In genomic region chr4:160835789-160836188, GRCh38 we compare ENCODE assay signal across 16 cellular contexts.
DNase-seq lines count a peak whose midpoint lies in the region; ATAC-seq, FAIRE-seq and TF ChIP-seq lines count a peak whose summit lies in the region.
"Had no signal": no experiment of that assay in that cellular context is flagged by ENCODE, and none has a peak within 500 bp of the region (broad histone marks: within the 10 kb centered on the region; RNA-seq: fewer than 3 reads in every experiment).

No MANE protein-coding gene starts in this region.

- no peak for ATAC-seq in HG03175 (IDR thresholded peaks at IDR 0.05; ENCODE audit: unreplicated experiment)
- ATAC-seq: activated CD8-positive, alpha-beta memory T cell treated with anti-CD3 and anti-CD28 coated beads, Interleukin-2, amount 10 ng/mL, durations not matched to agents 7 days and 5 days had no signal

- H3K4me1 ChIP-seq in H1 (replicated peaks in 1 of 4; ENCODE audit: control insufficient read depth in 3 of 4, insufficient read depth in 4 of 4, low read length in 3 of 4), result no peaks in the 10 kb centered on the region
- peaks cover 2% of the 10 kb centered on the region for H3K4me1 ChIP-seq in mesenchymal stem cell (ENCODE audit: control insufficient read depth, insufficient read depth, low read depth, low read length)
- no peaks in the 10 kb centered on the region for H3K4me1 ChIP-seq in SK-N-SH (ENCODE audit: control insufficient read depth in 1 of 2, insufficient read depth in 2 of 2, low read depth in 1 of 2, low read length in 1 of 2)
- no peaks in the 10 kb centered on the region for H3K4me1 ChIP-seq in esophagus muscularis mucosa
- H3K4me1 ChIP-seq: parathyroid adenoma had no signal

- H3K79me2 ChIP-seq in H1 (ENCODE audit: control insufficient read depth in 1 of 2, insufficient read depth in 2 of 2, low read length in 2 of 2) (no peaks in the 10 kb centered on the region), SK-N-SH (ENCODE audit: insufficient read depth) (no peaks in the 10 kb centered on the region)
- H3K79me2 ChIP-seq: parathyroid adenoma had no signal

- no peak overlapping the region for H2BK20ac ChIP-seq in H1 (ENCODE audit: low read length)

- no peak overlapping the region for H3K56ac ChIP-seq in H1 (replicated peaks; ENCODE audit: insufficient read length, low read depth, low read length)

- H4K5ac ChIP-seq in H1 (ENCODE audit: insufficient read length, low read depth, low read length), result no peak overlapping the region

- H3K9me3 ChIP-seq in H1 (ENCODE audit: insufficient read depth in 2 of 2, low read depth in 1 of 2, low read length in 1 of 2) (no peaks in the 10 kb centered on the region), mesenchymal stem cell (ENCODE audit: control insufficient read depth, low read length) (no peaks in the 10 kb centered on the region), SK-N-SH (no peaks in the 10 kb centered on the region), esophagus muscularis mucosa (no peaks in the 10 kb centered on the region)

- no peak overlapping the region for H3K18ac ChIP-seq in H1 (ENCODE audit: extremely low read depth, low read length)
- H3K18ac ChIP-seq in mesenchymal stem cell (ENCODE audit: low read depth in 1 of 2, low read length in 2 of 2), result peak overlapping the region; percentile 24 to 54

- peak; percentile 92 for FAIRE-seq in H1 (lab: Jason Lieb, UNC)

- H2BK120ac ChIP-seq in H1 (replicated peaks; ENCODE audit: low read depth, low read length) (no peak overlapping the region), mesenchymal stem cell (ENCODE audit: low read depth, low read length) (no peak overlapping the region)

- H4K20me1 ChIP-seq in H1 (replicated peaks in 1 of 2; ENCODE audit: control insufficient read depth in 1 of 2, insufficient read depth in 2 of 2, low read length in 2 of 2), result no peaks in the 10 kb centered on the region
- H4K20me1 ChIP-seq in SK-N-SH (ENCODE audit: insufficient read depth), result no peaks in the 10 kb centered on the region

- WGBS in H1 (ENCODE audit: extremely low coverage in 1 of 2, insufficient coverage in 1 of 2, insufficient read length in 1 of 2, insufficient replicate concordance in 2 of 2, low coverage in 1 of 2, low lambda C conversion rate in 2 of 2, missing lambda C conversion rate in 1 of 2), 2 experiments, result 1% methylated on average over 3 of the region's 3 CpGs; no CpG with 5 or more reads in 1 of the 2 experiments
- 27% methylated on average over 3 of the region's 3 CpGs for WGBS in mesenchymal stem cell
- 45% methylated on average over 3 of the region's 3 CpGs for WGBS in SK-N-SH (ENCODE audit: low lambda C conversion rate)
- 54% methylated on average over 3 of the region's 3 CpGs for WGBS in esophagus muscularis mucosa

- TF ChIP-seq CTCF in H1 (IDR thresholded peaks at IDR 0.05; ENCODE audit: control extremely low read depth in 1 of 3, insufficient read depth in 1 of 3, low read depth in 1 of 3, low read length in 3 of 3) (peak in 1 of 3 experiments; percentile 14; a peak in 1 of 4 replicates), SK-N-SH (IDR thresholded peaks at IDR 0.05) (no peak), esophagus muscularis mucosa (IDR thresholded peaks at IDR 0.05) (no peak)

- no peak overlapping the region for H4K91ac ChIP-seq in H1 (replicated peaks; ENCODE audit: insufficient read length, low read length)
- H4K91ac ChIP-seq in mesenchymal stem cell (ENCODE audit: low read length), result no peak overlapping the region

- H3K23ac ChIP-seq in H1 (ENCODE audit: insufficient read length) (no peak overlapping the region), mesenchymal stem cell (ENCODE audit: low read length in 2 of 2) (no peak overlapping the region)

- H3K4me3 ChIP-seq in H1 (ENCODE audit: extremely low read depth in 1 of 4, insufficient read depth in 2 of 4, low read depth in 3 of 4, low read length in 4 of 4), result no peak overlapping the region
- no peak overlapping the region for H3K4me3 ChIP-seq in mesenchymal stem cell (ENCODE audit: insufficient read depth in 1 of 2, low read depth in 1 of 2, low read length in 2 of 2)
- H3K4me3 ChIP-seq in SK-N-SH (ENCODE audit: low read depth in 2 of 2, low read length in 1 of 2), result no peak overlapping the region
- no peak overlapping the region for H3K4me3 ChIP-seq in esophagus muscularis mucosa

- H3K9ac ChIP-seq in H1 (replicated peaks in 1 of 4; ENCODE audit: extremely low read depth in 1 of 4, low read depth in 3 of 4, low read length in 3 of 4) (no peak overlapping the region), mesenchymal stem cell (ENCODE audit: low read length) (no peak overlapping the region), SK-N-SH (no peak overlapping the region)
- H3K9ac ChIP-seq: parathyroid adenoma had no signal

- no peaks in the 10 kb centered on the region for H3K23me2 ChIP-seq in H1 (ENCODE audit: low read depth, low read length)

- TF ChIP-seq EP300 in H1 (IDR thresholded peaks at IDR 0.05; ENCODE audit: borderline replicate concordance in 1 of 2, low read depth in 2 of 2, low read length in 2 of 2) (no peak), SK-N-SH (IDR thresholded peaks at IDR 0.05; ENCODE audit: borderline replicate concordance in 1 of 2, low read depth in 1 of 2, low read length in 1 of 2) (no peak), esophagus muscularis mucosa (IDR thresholded peaks at IDR 0.05) (no peak)

- H3K79me1 ChIP-seq in H1 (ENCODE audit: low read depth, low read length) (no peaks in the 10 kb centered on the region), mesenchymal stem cell (replicated peaks; ENCODE audit: low read length, poor library complexity, severe bottlenecking) (no peaks in the 10 kb centered on the region)

- H2BK12ac ChIP-seq in H1 (ENCODE audit: low read depth, low read length) (no peak overlapping the region), mesenchymal stem cell (ENCODE audit: low read length in 2 of 2) (no peak overlapping the region)

- no peaks in the 10 kb centered on the region for H3K9me2 ChIP-seq in SK-N-SH

- H3K27me3 ChIP-seq in H1 (replicated peaks in 1 of 4; ENCODE audit: control insufficient read depth in 3 of 4, extremely low read depth in 1 of 4, insufficient read depth in 3 of 4, low read length in 3 of 4) (no peaks in the 10 kb centered on the region), mesenchymal stem cell (ENCODE audit: control insufficient read depth in 1 of 2, insufficient read depth in 1 of 2, low read length in 2 of 2) (no peaks in the 10 kb centered on the region), SK-N-SH (ENCODE audit: insufficient read depth) (no peaks in the 10 kb centered on the region), esophagus muscularis mucosa (no peaks in the 10 kb centered on the region)
- H3K27me3 ChIP-seq: brain microvascular endothelial cell had no signal

- TF ChIP-seq POLR2A in H1 (IDR thresholded peaks at IDR 0.05; ENCODE audit: control extremely low read depth in 1 of 2, low read depth in 2 of 2, low read length in 2 of 2), result no peak
- TF ChIP-seq POLR2A in esophagus muscularis mucosa (IDR thresholded peaks at IDR 0.05; ENCODE audit: low read depth), result no peak

- H4K8ac ChIP-seq in H1 (ENCODE audit: extremely low read depth, insufficient read depth, low read length) (no peak overlapping the region), mesenchymal stem cell (ENCODE audit: low read length) (peak overlapping the region; percentile 80)

- H3K36me3 ChIP-seq in H1 (ENCODE audit: control insufficient read depth in 2 of 4, insufficient read depth in 4 of 4, low read length in 3 of 4) (no peaks in the 10 kb centered on the region), mesenchymal stem cell (ENCODE audit: control insufficient read depth in 1 of 2, insufficient read depth in 2 of 2, low read depth in 1 of 2, low read length in 2 of 2) (no peaks in the 10 kb centered on the region), SK-N-SH (replicated peaks in 1 of 2; ENCODE audit: control insufficient read depth in 1 of 2, insufficient read depth in 2 of 2, low read length in 1 of 2) (no peaks in the 10 kb centered on the region), esophagus muscularis mucosa (no peaks in the 10 kb centered on the region)
- H3K36me3 ChIP-seq: brain microvascular endothelial cell had no signal

- H3K4ac ChIP-seq in H1 (replicated peaks; ENCODE audit: insufficient read length, low read depth, low read length) (no peak overlapping the region), mesenchymal stem cell (ENCODE audit: low read depth in 1 of 2, low read length in 2 of 2) (peak overlapping the region in 1 of 2 experiments; percentile 26)

- POLR2A ChIA-PET in H1 (lab: Charles Lee; ENCODE audit: partially characterized antibody) (no interaction called here), SK-N-SH (lab: Yijun Ruan, JAX) (no interaction called here)

- H3K14ac ChIP-seq in H1 (ENCODE audit: insufficient read length) (no peak overlapping the region), mesenchymal stem cell (ENCODE audit: low read length in 2 of 2) (no peak overlapping the region)

- intact Hi-C loops in esophagus muscularis mucosa (cut with DNase I), result no loop called here

- H2AFZ ChIP-seq in H1 (ENCODE audit: low read length) (peak overlapping the region; percentile 66; the same call in 1 of the 2 replicates), mesenchymal stem cell (ENCODE audit: low read depth, low read length) (no peak overlapping the region), SK-N-SH (ENCODE audit: low read depth) (no peak overlapping the region)
- H2AFZ ChIP-seq: parathyroid adenoma had no signal

- H3K27ac ChIP-seq in H1 (ENCODE audit: low read depth, low read length), result no peak overlapping the region
- H3K27ac ChIP-seq in mesenchymal stem cell (ENCODE audit: low read length, poor library complexity, severe bottlenecking), result peak overlapping the region; percentile 21
- H3K27ac ChIP-seq in SK-N-SH (ENCODE audit: low read depth in 2 of 2, low read length in 1 of 2), result no peak overlapping the region
- H3K27ac ChIP-seq in esophagus muscularis mucosa (replicated peaks in 1 of 4), result no peak overlapping the region
- H3K27ac ChIP-seq: brain microvascular endothelial cell, parathyroid adenoma had no signal

- H2BK5ac ChIP-seq in H1 (ENCODE audit: low read depth, low read length) (no peak overlapping the region), mesenchymal stem cell (ENCODE audit: low read depth, low read length, poor library complexity, severe bottlenecking) (no peak overlapping the region)

- CTCF ChIA-PET in H1 (lab: Charles Lee; ENCODE audit: partially characterized antibody) (no interaction called here), SK-N-SH (lab: Yijun Ruan, JAX) (no interaction called here)

- H3K4me2 ChIP-seq in H1 (ENCODE audit: insufficient read depth in 1 of 2, low read depth in 2 of 2, low read length in 2 of 2) (peak overlapping the region; percentile 31 to 32; a peak in 2 of 4 replicates), mesenchymal stem cell (ENCODE audit: low read length, poor library complexity, severe bottlenecking) (no peak overlapping the region), SK-N-SH (no peak overlapping the region)

- DNase-seq in ELF-1 (ENCODE audit: low read depth, low spot score) (peak; percentile 27), M059J (ENCODE audit: low read depth) (peak; percentile 21), H1 (ENCODE audit: low read depth in 1 of 2, low spot score in 2 of 2) (peak in 1 of 2 experiments; percentile 57), mesenchymal stem cell (peak; percentile 2), SK-N-SH (no peak), esophagus muscularis mucosa (ENCODE audit: extremely low spot score) (no peak)
- no peak for DNase-seq in activated T-cell treated with anti-CD3 and anti-CD28 coated beads, Interleukin-2, amount 50 U/mL, for 1 hour
- DNase-seq: activated B cell treated with CpG ODN at 0.5 μM for 24 hours; activated CD8-positive, alpha-beta memory T cell treated with anti-CD3 and anti-CD28 coated beads, Interleukin-2, amount 10 ng/mL, durations not matched to agents 7 days and 5 days; activated naive CD4-positive, alpha-beta T cell treated with anti-CD3 and anti-CD28 coated beads for 36 hours; brain microvascular endothelial cell; DMS79 treated with DMSO at 0.1 percent for 48 hours; immature natural killer cell; NCI-H2171 treated with DMSO at 0.1 percent for 48 hours had no signal

- no peaks in the 10 kb centered on the region for H3F3A ChIP-seq in SK-N-SH (replicated peaks; ENCODE audit: insufficient read depth)

- peak; percentile 20 to 21; a peak in 2 of 4 replicates for TF ChIP-seq RAD21 in H1 (IDR thresholded peaks at IDR 0.05 in 1 of 2, conservative IDR thresholded peaks at IDR 0.05 in 1 of 2; ENCODE audit: low read depth in 2 of 2, low read length in 2 of 2)
- TF ChIP-seq RAD21 in SK-N-SH (IDR thresholded peaks at IDR 0.05; ENCODE audit: low read length), result no peak

- H2AK5ac ChIP-seq in H1 (ENCODE audit: low read depth, low read length) (no peak overlapping the region), mesenchymal stem cell (ENCODE audit: low read length, severe bottlenecking) (no peak overlapping the region)

- H2BK15ac ChIP-seq in H1 (ENCODE audit: low read length) (no peak overlapping the region), mesenchymal stem cell (ENCODE audit: low read depth, poor library complexity, severe bottlenecking) (no peak overlapping the region)

Comparison
In these comparisons a context has a peak if more than half of its experiments do, and no peak if none do; other contexts are left out.
1. DNase-seq: peak in ELF-1 (single experiment), M059J (single experiment) and mesenchymal stem cell (single experiment); none in SK-N-SH (single experiment), activated T-cell treated with anti-CD3 and anti-CD28 coated beads, Interleukin-2, amount 50 U/mL, for 1 hour (single experiment) and esophagus muscularis mucosa (single experiment).
2. H3K4me2 ChIP-seq: peak in H1 (2 of 2); none in mesenchymal stem cell (single experiment) and SK-N-SH (single experiment).